ENCODE assay signal across 16 cellular contexts in the genomic region with DNA sequence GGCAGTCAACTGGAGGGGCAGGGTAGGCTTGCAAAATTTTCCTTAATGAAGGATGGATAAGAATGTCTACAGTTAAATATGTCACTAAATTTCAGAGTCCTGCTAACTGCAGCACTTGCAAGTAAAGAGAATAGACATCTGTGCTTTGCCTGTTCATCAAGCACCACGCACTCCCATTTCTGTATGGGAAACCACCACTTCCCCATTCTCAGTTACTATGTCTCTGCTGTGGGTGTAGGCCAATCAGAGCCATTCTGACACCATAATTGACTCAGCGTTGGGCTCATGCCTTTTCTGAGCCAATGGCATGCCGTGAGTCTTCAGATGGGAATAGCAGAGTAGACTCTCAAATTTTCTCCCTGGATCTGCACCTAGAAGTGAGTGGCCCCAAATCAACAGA.
A peak's percentile ranks its signal among the peaks of the same experiment; 100 is the strongest.
DNase-seq lines count a peak whose midpoint lies in the region; ATAC-seq and TF ChIP-seq lines count a peak whose summit lies in the region.
"Had no signal": no experiment of that assay in that cellular context is flagged by ENCODE, and none has a peak within 500 bp of the region (broad histone marks: within the 10 kb centered on the region; RNA-seq: fewer than 3 reads in every experiment).

No MANE protein-coding gene starts in this region.

- H3K27ac ChIP-seq in tibial nerve, result no peak overlapping the region
- H3K27ac ChIP-seq: SJSA1 had no signal

- no peak overlapping the region for H3K4me3 Mint-ChIP-seq in endothelial cell (ENCODE audit: unreplicated experiment)
- H3K4me3 Mint-ChIP-seq: activated B cell treated with CpG ODN at 0.5 μM for 24 hours; activated T-cell treated with anti-CD3 and anti-CD28 coated beads, Interleukin-2, amount 50 U/mL, for 72 hours; natural killer cell had no signal

- H3K9me3 ChIP-seq in tibial nerve, result no peaks in the 10 kb centered on the region

- no peaks in the 10 kb centered on the region for H3K27me3 Mint-ChIP-seq in endothelial cell (ENCODE audit: unreplicated experiment)
- H3K27me3 Mint-ChIP-seq: activated B cell treated with CpG ODN at 0.5 μM for 24 hours had no signal

- H3K27me3 ChIP-seq in GM06990 (replicated peaks; ENCODE audit: control insufficient read depth, insufficient read depth, low read length) (no peaks in the 10 kb centered on the region), tibial nerve (no peaks in the 10 kb centered on the region)
- H3K27me3 ChIP-seq: SJSA1 had no signal

- H3K9me3 Mint-ChIP-seq in endothelial cell (ENCODE audit: unreplicated experiment), result no peaks in the 10 kb centered on the region
- H3K9me3 Mint-ChIP-seq: activated B cell treated with CpG ODN at 0.5 μM for 24 hours had no signal

- H3K4me1 ChIP-seq in tibial nerve, result no peaks in the 10 kb centered on the region
- H3K4me1 ChIP-seq: SJSA1 had no signal

- H3K36me3 ChIP-seq in GM06990 (ENCODE audit: control insufficient read depth, insufficient read depth, low read length), result no peaks in the 10 kb centered on the region
- no peaks in the 10 kb centered on the region for H3K36me3 ChIP-seq in tibial nerve
- H3K36me3 ChIP-seq: SJSA1 had no signal

- H3K36me3 Mint-ChIP-seq in endothelial cell (ENCODE audit: low read depth, unreplicated experiment), result no peaks in the 10 kb centered on the region
- H3K36me3 Mint-ChIP-seq: natural killer cell had no signal

- peak; percentile 85 for ATAC-seq in GM19397 (IDR thresholded peaks at IDR 0.05; ENCODE audit: unreplicated experiment)
- peak; percentile 88 for ATAC-seq in HG02759 (IDR thresholded peaks at IDR 0.05; ENCODE audit: unreplicated experiment)
- ATAC-seq in HG03442 (IDR thresholded peaks at IDR 0.05; ENCODE audit: unreplicated experiment), result peak; percentile 97
- ATAC-seq: activated T-cell treated with anti-CD3 and anti-CD28 coated beads, Interleukin-2, amount 50 U/mL, for 72 hours; left colon; natural killer cell had no signal

- no peak for TF ChIP-seq POLR2A in tibial nerve (IDR thresholded peaks at IDR 0.05)

- no peak for TF ChIP-seq EP300 in tibial nerve (IDR thresholded peaks at IDR 0.05)

- H3K4me3 ChIP-seq in GM06990 (replicated peaks; ENCODE audit: low read depth, low read length) (no peak overlapping the region), tibial nerve (no peak overlapping the region)
- H3K4me3 ChIP-seq: SJSA1 had no signal

- H3K4me1 Mint-ChIP-seq in endothelial cell (ENCODE audit: unreplicated experiment), result no peaks in the 10 kb centered on the region
- H3K4me1 Mint-ChIP-seq: activated B cell treated with CpG ODN at 0.5 μM for 24 hours, natural killer cell had no signal

- TF ChIP-seq CTCF in GM06990 (IDR thresholded peaks at IDR 0.05; ENCODE audit: insufficient read depth, low read length, poor library complexity, severe bottlenecking) (no peak), tibial nerve (IDR thresholded peaks at IDR 0.05) (no peak), endothelial cell (IDR thresholded peaks at IDR 0.05; ENCODE audit: unreplicated experiment) (no peak)

- no peak overlapping the region for H3K27ac Mint-ChIP-seq in endothelial cell (ENCODE audit: unreplicated experiment)
- H3K27ac Mint-ChIP-seq: activated B cell treated with CpG ODN at 0.5 μM for 24 hours; activated T-cell treated with anti-CD3 and anti-CD28 coated beads, Interleukin-2, amount 50 U/mL, for 72 hours; natural killer cell had no signal

- peak; percentile 18 for DNase-seq in GM06990 (ENCODE audit: extremely low read depth, insufficient read length)
- no peak for DNase-seq in T1000 (lab: John Stamatoyannopoulos, UW)
- DNase-seq in tibial nerve (ENCODE audit: low spot score in 2 of 2), result no peak
- no peak for DNase-seq in iPS-NIHi11 (ENCODE audit: low spot score)
- no peak for DNase-seq in endothelial cell (ENCODE audit: low spot score)
- DNase-seq: activated B cell treated with CpG ODN at 0.5 μM for 24 hours; activated T-cell treated with anti-CD3 and anti-CD28 coated beads, Interleukin-2, amount 50 U/mL, for 72 hours; DMS53; left colon; natural killer cell; NCI-H1417; NCI-H748 treated with DMSO at 0.1 percent for 48 hours had no signal

- 90% methylated on average over 3 of the region's 3 CpGs for WGBS in tibial nerve, 2 donors
